In the genomic region with DNA sequence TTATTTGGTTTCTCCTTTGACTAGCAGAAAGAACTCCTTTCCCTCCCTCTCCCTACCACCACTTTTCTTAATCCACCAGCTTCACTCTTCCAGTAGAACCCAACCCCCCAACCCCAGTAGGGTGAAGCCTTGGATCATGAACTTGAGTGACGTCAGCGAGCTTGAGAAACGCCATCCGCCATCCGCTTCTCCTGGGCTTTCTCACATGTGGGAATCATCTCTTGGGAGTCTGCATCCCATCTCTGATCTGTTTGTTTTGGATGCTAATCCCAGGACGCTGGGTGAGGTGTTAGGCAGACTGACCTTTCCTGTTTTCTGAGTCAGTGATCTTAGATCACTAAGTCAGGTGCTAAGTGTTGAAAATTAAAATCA, we compare ENCODE assay signal across 1 cellular context.
A peak's percentile ranks its signal among the peaks of the same experiment; 100 is the strongest.
TF ChIP-seq lines count a peak whose summit lies in the region.

No MANE protein-coding gene starts in this region.

TF ChIP-seq in HepG2, 621 proteins besides CTCF, POLR2A, EP300 and RAD21:
- TF ChIP-seq, protein P1, sequence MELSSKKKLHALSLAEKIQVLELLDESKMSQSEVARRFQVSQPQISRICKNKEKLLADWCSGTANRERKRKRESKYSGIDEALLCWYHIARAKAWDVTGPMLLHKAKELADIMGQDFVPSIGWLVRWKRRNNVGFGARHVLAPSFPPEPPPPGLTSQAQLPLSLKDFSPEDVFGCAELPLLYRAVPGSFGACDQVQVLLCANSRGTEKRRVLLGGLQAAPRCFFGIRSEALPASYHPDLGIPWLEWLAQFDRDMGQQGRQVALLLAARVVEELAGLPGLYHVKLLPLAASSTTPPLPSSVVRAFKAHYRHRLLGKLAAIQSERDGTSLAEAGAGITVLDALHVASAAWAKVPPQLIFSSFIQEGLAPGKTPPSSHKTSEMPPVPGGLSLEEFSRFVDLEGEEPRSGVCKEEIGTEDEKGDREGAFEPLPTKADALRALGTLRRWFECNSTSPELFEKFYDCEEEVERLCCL (CRISPR knock-in tag; IDR thresholded peaks at IDR 0.05; ENCODE audit: borderline replicate concordance), result no peak
- TF ChIP-seq CREB1 (IDR thresholded peaks at IDR 0.05) (peak; percentile 70), CREB1 (CRISPR knock-in tag; IDR thresholded peaks at IDR 0.05) (no peak), GTF2F1 (IDR thresholded peaks at IDR 0.05; ENCODE audit: low read length) (no peak), HDAC6 (IDR thresholded peaks at IDR 0.05; ENCODE audit: low read depth, low read length) (no peak), AGO1 (IDR thresholded peaks at IDR 0.05; ENCODE audit: low read depth, low read length, poor library complexity, severe bottlenecking) (no peak), HES4 (CRISPR knock-in tag; IDR thresholded peaks at IDR 0.05; ENCODE audit: borderline replicate concordance) (no peak), ZSCAN30 (CRISPR knock-in tag; IDR thresholded peaks at IDR 0.05) (no peak)
- TF ChIP-seq, protein P2, sequence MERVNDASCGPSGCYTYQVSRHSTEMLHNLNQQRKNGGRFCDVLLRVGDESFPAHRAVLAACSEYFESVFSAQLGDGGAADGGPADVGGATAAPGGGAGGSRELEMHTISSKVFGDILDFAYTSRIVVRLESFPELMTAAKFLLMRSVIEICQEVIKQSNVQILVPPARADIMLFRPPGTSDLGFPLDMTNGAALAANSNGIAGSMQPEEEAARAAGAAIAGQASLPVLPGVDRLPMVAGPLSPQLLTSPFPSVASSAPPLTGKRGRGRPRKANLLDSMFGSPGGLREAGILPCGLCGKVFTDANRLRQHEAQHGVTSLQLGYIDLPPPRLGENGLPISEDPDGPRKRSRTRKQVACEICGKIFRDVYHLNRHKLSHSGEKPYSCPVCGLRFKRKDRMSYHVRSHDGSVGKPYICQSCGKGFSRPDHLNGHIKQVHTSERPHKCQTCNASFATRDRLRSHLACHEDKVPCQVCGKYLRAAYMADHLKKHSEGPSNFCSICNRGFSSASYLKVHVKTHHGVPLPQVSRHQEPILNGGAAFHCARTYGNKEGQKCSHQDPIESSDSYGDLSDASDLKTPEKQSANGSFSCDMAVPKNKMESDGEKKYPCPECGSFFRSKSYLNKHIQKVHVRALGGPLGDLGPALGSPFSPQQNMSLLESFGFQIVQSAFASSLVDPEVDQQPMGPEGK (CRISPR knock-in tag; IDR thresholded peaks at IDR 0.05), result no peak
- TF ChIP-seq, protein P3, sequence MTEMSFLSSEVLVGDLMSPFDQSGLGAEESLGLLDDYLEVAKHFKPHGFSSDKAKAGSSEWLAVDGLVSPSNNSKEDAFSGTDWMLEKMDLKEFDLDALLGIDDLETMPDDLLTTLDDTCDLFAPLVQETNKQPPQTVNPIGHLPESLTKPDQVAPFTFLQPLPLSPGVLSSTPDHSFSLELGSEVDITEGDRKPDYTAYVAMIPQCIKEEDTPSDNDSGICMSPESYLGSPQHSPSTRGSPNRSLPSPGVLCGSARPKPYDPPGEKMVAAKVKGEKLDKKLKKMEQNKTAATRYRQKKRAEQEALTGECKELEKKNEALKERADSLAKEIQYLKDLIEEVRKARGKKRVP (CRISPR knock-in tag; IDR thresholded peaks at IDR 0.05), result no peak
TF ChIP-seq in HepG2: peak in this region for 1.
